9 cellular contexts compared by ENCODE assay signal in genomic region chr16:21626659-21627277, GRCh38. TPM values are rescaled to one million over a fixed set of nuclear protein-coding genes. Genes with fewer than 3 reads are reported as not detected.
DNase-seq lines count a peak whose midpoint lies in the region; ATAC-seq and TF ChIP-seq lines count a peak whose summit lies in the region.
"Had no signal": no experiment of that assay in that cellular context is flagged by ENCODE, and none has a peak within 500 bp of the region (broad histone marks: within the 10 kb centered on the region; RNA-seq: fewer than 3 reads in every experiment).

No MANE protein-coding gene starts in this region.

- RAD21 ChIA-PET in HCT116 (lab: Charles Lee; ENCODE audit: low non-redundant PET in 1 of 2, low total read pairs in 2 of 2, uncharacterized antibody in 2 of 2, unreplicated experiment in 2 of 2) = no interaction called here

- TF ChIP-seq POLR2A in HCT116 (IDR thresholded peaks at IDR 0.05; ENCODE audit: borderline replicate concordance, extremely low read depth, insufficient read depth, insufficient read length) = no peak

- peak; percentile 4 for DNase-seq in HCT116 (ENCODE audit: low read depth, low spot score)
- DNase-seq in SK-N-DZ (ENCODE audit: low spot score) = peak; percentile 96
- DNase-seq in epithelial cell of proximal tubule (ENCODE audit: low read depth) = peak; percentile 80
- DNase-seq in NCI-H2171 (lab: John Stamatoyannopoulos, UW) = no peak
- DNase-seq in GM19240 (ENCODE audit: insufficient read length, low spot score) = no peak
- DNase-seq: pancreas had no signal

- H3K4me2 ChIP-seq in HCT116 (ENCODE audit: low read length) = peak overlapping the region; percentile 4; the same call in 1 of the 2 replicates

- TF ChIP-seq CTCF in HCT116 (IDR thresholded peaks at IDR 0.05 in 2 of 3, conservative IDR thresholded peaks at IDR 0.05 in 1 of 3; ENCODE audit: borderline replicate concordance in 1 of 3, insufficient read depth in 1 of 3, low read depth in 2 of 3, low read length in 2 of 3) = no peak
- no peak for TF ChIP-seq CTCF in epithelial cell of proximal tubule (conservative IDR thresholded peaks at IDR 0.05; ENCODE audit: low read depth, low read length)

- H3K36me3 ChIP-seq in HCT116 (ENCODE audit: control insufficient read depth in 1 of 2, insufficient read depth in 2 of 2, low read length in 2 of 2) = 0 out of 4 replicates have a peak, but pooled peaks cover 0 to 3% of the 10 kb centered on the region in 2 experiments
- peaks cover 10% of the 10 kb centered on the region for H3K36me3 ChIP-seq in rectal smooth muscle tissue (ENCODE audit: control insufficient read depth, insufficient read depth, low read length)

- POLR2A ChIA-PET in HCT116 (lab: Charles Lee) = no interaction called here

- BruUV-seq in HCT116 (replicated peaks; lab: Mats Ljungman, UMichigan) = no TSS peak

- H3K4me3 ChIP-seq in HCT116 (replicated peaks in 1 of 2; ENCODE audit: low read depth in 1 of 2, low read length in 2 of 2) = no peak overlapping the region
- no peak overlapping the region for H3K4me3 ChIP-seq in epithelial cell of proximal tubule (ENCODE audit: low read depth, low read length)
- no peak overlapping the region for H3K4me3 ChIP-seq in rectal smooth muscle tissue (ENCODE audit: low read length)
- H3K4me3 ChIP-seq: pancreas had no signal

- peak; percentile 63 for ATAC-seq in HCT116
- ATAC-seq in GM21381 (IDR thresholded peaks at IDR 0.05; ENCODE audit: unreplicated experiment) = no peak
- ATAC-seq in HG02798 (IDR thresholded peaks at IDR 0.05; ENCODE audit: poor library complexity, unreplicated experiment) = no peak

- no peak overlapping the region for H3K9ac ChIP-seq in HCT116 (ENCODE audit: low read length)
- no peak overlapping the region for H3K9ac ChIP-seq in rectal smooth muscle tissue (ENCODE audit: low read length)

- no peaks in the 10 kb centered on the region for H3K79me2 ChIP-seq in HCT116 (ENCODE audit: insufficient read depth, low read length)

- H3K27me3 ChIP-seq in HCT116 (ENCODE audit: insufficient read depth, low read length) (no peaks in the 10 kb centered on the region), rectal smooth muscle tissue (ENCODE audit: control insufficient read depth, insufficient read depth, low read length) (no peaks in the 10 kb centered on the region)
- H3K27me3 ChIP-seq: pancreas had no signal

- H3K27ac ChIP-seq in HCT116 (ENCODE audit: low read depth, low read length) (peak overlapping the region; percentile 48), rectal smooth muscle tissue (ENCODE audit: low read depth, low read length) (peak overlapping the region; percentile 53)

- no peaks in the 10 kb centered on the region for H3K9me2 ChIP-seq in HCT116 (ENCODE audit: insufficient read depth)

- H3K4me1 ChIP-seq in HCT116 (ENCODE audit: control insufficient read depth in 1 of 2, insufficient read depth in 2 of 2, low read length in 2 of 2) = peaks cover 9 to 11% of the 10 kb centered on the region in 2 experiments; a peak in 3 of 4 replicates
- H3K4me1 ChIP-seq in rectal smooth muscle tissue (ENCODE audit: control insufficient read depth, insufficient read depth, low read length) = peaks cover 8% of the 10 kb centered on the region
- H3K4me1 ChIP-seq: pancreas had no signal

- CTCF ChIA-PET in HCT116 (lab: Charles Lee) = no interaction called here

- no peak for TF ChIP-seq RAD21 in HCT116 (IDR thresholded peaks at IDR 0.05; ENCODE audit: low read depth)

- H4K20me1 ChIP-seq in HCT116 (ENCODE audit: insufficient read depth) = no peaks in the 10 kb centered on the region

- H2AFZ ChIP-seq in HCT116 (ENCODE audit: low read depth, low read length, poor library complexity, severe bottlenecking) = no peak overlapping the region

- no peaks in the 10 kb centered on the region for H3K9me3 ChIP-seq in HCT116 (ENCODE audit: control insufficient read depth in 1 of 2, insufficient read depth in 1 of 2, low read depth in 1 of 2, low read length in 2 of 2)
- H3K9me3 ChIP-seq: pancreas had no signal

- intact Hi-C loops in HCT116 (cut with micrococcal nuclease) = no loop called here

TF ChIP-seq in HCT116, 20 proteins besides CTCF, POLR2A, EP300 and RAD21:
- peak; percentile 41; the same call in 1 of the 2 replicates for TF ChIP-seq CEBPB (IDR thresholded peaks at IDR 0.05; ENCODE audit: low read depth)
- TF ChIP-seq JUND (IDR thresholded peaks at IDR 0.05) = no peak; the same call in 1 of the 2 replicates
TF ChIP-seq in HCT116: peak in this region for 1.

RNA-seq across cellular contexts. Expression of gene IGSF6, which starts 25.6 kb away (rescaled TPM):
- total RNA-seq in HCT116 (2021; ENCODE audit: unreplicated experiment) = not detected
- polyA plus RNA-seq in HCT116 (2012) = 0.07 and 0.09 TPM in 2 replicates
- polyA plus RNA-seq in SK-N-DZ (2014; cell fraction: cytosol; rRNA removed) = not detected in 2 replicates
- polyA plus RNA-seq in SK-N-DZ (2014; cell fraction: nucleus; rRNA removed) = not detected in 2 replicates
- not detected in 2 replicates for total RNA-seq in epithelial cell of proximal tubule

RNA-seq across cellular contexts. Expression of gene METTL9, which starts 27.4 kb away (rescaled TPM):
- 41.4 TPM for total RNA-seq in HCT116 (2021; ENCODE audit: unreplicated experiment)
- polyA plus RNA-seq in HCT116 (2012) = 12.2 and 16.5 TPM in 2 replicates
- polyA plus RNA-seq in SK-N-DZ (2014; cell fraction: cytosol; rRNA removed) = 244 and 259 TPM in 2 replicates
- polyA plus RNA-seq in SK-N-DZ (2014; cell fraction: nucleus; rRNA removed) = 156 TPM in 2 replicates
- 149 and 152 TPM in 2 replicates for total RNA-seq in epithelial cell of proximal tubule

RNA-seq across cellular contexts. Expression of gene OTOA, which starts 37.0 kb away (rescaled TPM):
- total RNA-seq in HCT116 (2021; ENCODE audit: unreplicated experiment) (not detected), epithelial cell of proximal tubule (not detected in 2 replicates)
- polyA plus RNA-seq in HCT116 (2012) = 0.04 TPM in 1 of 2 replicates, not detected in the other
- not detected in 2 replicates for polyA plus RNA-seq in SK-N-DZ (2014; cell fraction: cytosol; rRNA removed)
- 0.37 TPM in 1 of 2 replicates, not detected in the other for polyA plus RNA-seq in SK-N-DZ (2014; cell fraction: nucleus; rRNA removed)
- polyA plus RNA-seq: pancreas had no signal

Comparison
In these comparisons a context has a peak if more than half of its experiments do, and no peak if none do; other contexts are left out.
1. DNase-seq: peak in HCT116 (single experiment), SK-N-DZ (single experiment) and epithelial cell of proximal tubule (single experiment); none in NCI-H2171 (single experiment) and GM19240 (single experiment).